14 cellular contexts compared by ENCODE assay signal in the genomic region with DNA sequence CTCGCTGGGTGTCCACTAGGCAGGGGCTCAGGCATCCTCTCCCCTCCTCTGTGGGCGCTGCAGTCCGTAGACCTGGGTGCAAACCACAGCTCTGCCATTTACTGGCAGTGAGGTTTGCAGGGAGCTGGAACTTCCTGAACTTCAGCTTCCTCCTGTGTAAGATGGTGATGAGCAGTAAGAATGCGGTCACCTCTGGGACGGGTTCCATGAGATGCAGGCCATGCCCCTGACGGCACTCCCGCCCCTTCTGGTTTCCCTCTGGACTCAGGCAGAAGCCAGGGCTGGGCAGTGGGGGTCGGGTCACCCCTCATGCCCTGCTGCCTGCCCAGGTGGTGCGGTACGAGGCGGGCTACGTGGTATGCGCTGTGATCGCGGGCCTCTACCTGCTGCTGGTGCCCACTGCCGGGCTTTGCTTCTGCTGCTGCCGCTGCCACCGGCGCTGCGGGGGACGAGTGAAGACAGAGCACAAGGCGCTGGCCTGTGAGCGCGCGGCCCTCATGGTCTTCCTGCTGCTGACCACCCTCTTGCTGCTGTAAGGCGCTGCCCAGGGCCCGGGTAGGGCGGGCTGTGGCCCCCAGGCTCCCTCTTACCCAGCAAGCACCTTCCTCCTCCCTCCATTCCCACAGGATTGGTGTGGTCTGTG. TPM values are rescaled to one million over a fixed set of nuclear protein-coding genes. Genes with fewer than 3 reads are reported as not detected.
DNase-seq lines count a peak whose midpoint lies in the region; ATAC-seq and TF ChIP-seq lines count a peak whose summit lies in the region.
"Had no signal": no experiment of that assay in that cellular context is flagged by ENCODE, and none has a peak within 500 bp of the region (broad histone marks: within the 10 kb centered on the region; RNA-seq: fewer than 3 reads in every experiment).

No MANE protein-coding gene starts in this region.

- peak overlapping the region; percentile 75 to 76 for H3K9ac ChIP-seq in mucosa of rectum (ENCODE audit: low read depth in 1 of 2, low read length in 2 of 2)
- H3K9ac ChIP-seq: neural progenitor cell had no signal

- DNase-seq in Right ventricle myocardium superior: peak; percentile 34
- DNase-seq in left ventricle myocardium inferior: no peak
- DNase-seq in dorsolateral prefrontal cortex: peak in 6 of 10 donors; percentile 8 to 35 (median 26)
- DNase-seq in upper lobe of right lung: peak; percentile 57
- DNase-seq in NCI-H510A treated with DMSO at 0.1 percent for 48 hours (lab: John Stamatoyannopoulos, UW): no peak
- DNase-seq in activated T-cell treated with anti-CD3 and anti-CD28 coated beads, Interleukin-2, amount 50 U/mL, for 1 hour: no peak
- DNase-seq in SW480 (ENCODE audit: low spot score): no peak
- DNase-seq: caudate nucleus, NCI-H2081 had no signal

- H3K4me1 ChIP-seq in left ventricle myocardium inferior: no peaks in the 10 kb centered on the region
- peaks cover 27 to 47% of the 10 kb centered on the region in 2 donors for H3K4me1 ChIP-seq in mucosa of rectum (ENCODE audit: control insufficient read depth in 2 of 2, insufficient read depth in 2 of 2, low read length in 2 of 2)
- no peaks in the 10 kb centered on the region for H3K4me1 ChIP-seq in upper lobe of right lung
- H3K4me1 ChIP-seq: heart left ventricle, neural progenitor cell had no signal

- no peak for TF ChIP-seq CTCF in left ventricle myocardium inferior (IDR thresholded peaks at IDR 0.05; ENCODE audit: borderline replicate concordance)
- no peak for TF ChIP-seq CTCF in dorsolateral prefrontal cortex (IDR thresholded peaks at IDR 0.05 in 54 of 56, conservative IDR thresholded peaks at IDR 0.05 in 2 of 56; ENCODE audit: low read depth in 1 of 56, partially characterized antibody in 56 of 56)
- TF ChIP-seq CTCF in upper lobe of right lung (IDR thresholded peaks at IDR 0.05): no peak

- intact Hi-C loops in Right ventricle myocardium superior (cut with DNase I): no loop called here
- intact Hi-C loops in left ventricle myocardium inferior (cut with micrococcal nuclease): no loop called here
- intact Hi-C loops in dorsolateral prefrontal cortex (cut with DNase I): no loop called here
- intact Hi-C loops in upper lobe of right lung (cut with DNase I): no loop called here

- no peaks in the 10 kb centered on the region for H3K27me3 ChIP-seq in left ventricle myocardium inferior (ENCODE audit: low read depth)
- H3K27me3 ChIP-seq in dorsolateral prefrontal cortex: no peaks in the 10 kb centered on the region
- H3K27me3 ChIP-seq in mucosa of rectum (ENCODE audit: control insufficient read depth in 2 of 2, insufficient read depth in 2 of 2, low read length in 2 of 2): no peaks in the 10 kb centered on the region
- no peaks in the 10 kb centered on the region for H3K27me3 ChIP-seq in upper lobe of right lung
- H3K27me3 ChIP-seq: heart left ventricle, neural progenitor cell had no signal

- H3K4me3 ChIP-seq in left ventricle myocardium inferior (no peak overlapping the region), dorsolateral prefrontal cortex (no peak overlapping the region), mucosa of rectum (ENCODE audit: low read length in 2 of 2) (peak overlapping the region; percentile 61 to 65), upper lobe of right lung (no peak overlapping the region)
- H3K4me3 ChIP-seq: heart left ventricle, neural progenitor cell had no signal

- no peaks in the 10 kb centered on the region for H3K9me3 ChIP-seq in left ventricle myocardium inferior (replicated peaks)
- H3K9me3 ChIP-seq in mucosa of rectum (ENCODE audit: control insufficient read depth in 2 of 2, low read length in 2 of 2): no peaks in the 10 kb centered on the region
- no peaks in the 10 kb centered on the region for H3K9me3 ChIP-seq in upper lobe of right lung
- H3K9me3 ChIP-seq: heart left ventricle had no signal

- H3K27ac ChIP-seq in left ventricle myocardium inferior (replicated peaks) (no peak overlapping the region), dorsolateral prefrontal cortex (no peak overlapping the region), mucosa of rectum (ENCODE audit: low read depth in 2 of 2, low read length in 2 of 2) (peak overlapping the region; percentile 77 to 79), upper lobe of right lung (no peak overlapping the region)
- H3K27ac ChIP-seq: heart left ventricle, neural progenitor cell had no signal

- ATAC-seq in Right ventricle myocardium superior (ENCODE audit: poor library complexity): no peak
- ATAC-seq in upper lobe of right lung: no peak
- ATAC-seq: heart left ventricle, left lobe of liver, Right ventricle myocardium inferior had no signal

- H3K36me3 ChIP-seq in left ventricle myocardium inferior: no peaks in the 10 kb centered on the region
- H3K36me3 ChIP-seq in mucosa of rectum (ENCODE audit: control insufficient read depth in 2 of 2, insufficient read depth in 2 of 2, low read length in 2 of 2): peaks cover 3 to 6% of the 10 kb centered on the region in 2 donors
- H3K36me3 ChIP-seq in upper lobe of right lung: no peaks in the 10 kb centered on the region
- H3K36me3 ChIP-seq: heart left ventricle, neural progenitor cell had no signal

RNA-seq across cellular contexts. Expression of a gene that starts 1.5 kb away (rescaled TPM):
- total RNA-seq in Right ventricle myocardium superior: 0.54 TPM
- total RNA-seq in left ventricle myocardium inferior: 1.4 TPM
- total RNA-seq in dorsolateral prefrontal cortex: 10 to 100 TPM in 36 of 120 experiments, 1 to 10 TPM in 84; 4.2 to 20.6 (median 8.8) TPM
- 6.0 TPM for total RNA-seq in upper lobe of right lung

RNA-seq across cellular contexts. Expression of a gene that starts 21.4 kb away (rescaled TPM):
- 8.4 TPM for total RNA-seq in Right ventricle myocardium superior
- total RNA-seq in left ventricle myocardium inferior: 4.6 TPM
- 100 to 1,000 TPM in 1 of 120 experiments, 10 to 100 TPM in 119; 28.2 to 102 (median 60.5) TPM for total RNA-seq in dorsolateral prefrontal cortex
- 3.0 TPM for total RNA-seq in upper lobe of right lung

Comparison
In these comparisons a context has a peak if more than half of its experiments do, and no peak if none do; other contexts are left out.
1. DNase-seq: peak in Right ventricle myocardium superior (single experiment), dorsolateral prefrontal cortex (6 of 10) and upper lobe of right lung (single experiment); none in left ventricle myocardium inferior (single experiment), NCI-H510A treated with DMSO at 0.1 percent for 48 hours (single experiment), activated T-cell treated with anti-CD3 and anti-CD28 coated beads, Interleukin-2, amount 50 U/mL, for 1 hour (single experiment) and SW480 (single experiment).
2. H3K27ac ChIP-seq: peak in mucosa of rectum (2 of 2); none in left ventricle myocardium inferior (single experiment), dorsolateral prefrontal cortex (0 of 59) and upper lobe of right lung (single experiment).
3. H3K4me3 ChIP-seq: peak in mucosa of rectum (2 of 2); none in left ventricle myocardium inferior (single experiment), dorsolateral prefrontal cortex (0 of 59) and upper lobe of right lung (single experiment).